17 cellular contexts compared by ENCODE assay signal in genomic region chr12:38163442-38163801, GRCh38.
A peak's percentile ranks its signal among the peaks of the same experiment; 100 is the strongest.
DNase-seq lines count a peak whose midpoint lies in the region; ATAC-seq, FAIRE-seq and TF ChIP-seq lines count a peak whose summit lies in the region.
"Had no signal": no experiment of that assay in that cellular context is flagged by ENCODE, and none has a peak within 500 bp of the region (broad histone marks: within the 10 kb centered on the region; RNA-seq: fewer than 3 reads in every experiment).

No MANE protein-coding gene starts in this region.

- H3K27ac ChIP-seq in right atrium auricular region, result no peak overlapping the region
- no peak overlapping the region for H3K27ac ChIP-seq in kidney (ENCODE audit: low read depth in 2 of 2, low read length in 2 of 2)
- H3K27ac ChIP-seq: A549, C4-2B, HL-60 had no signal

- H3K27ac Mint-ChIP-seq in stimulated activated memory B cell treated with anti-CD40 and anti-IgM and Interleukin-4, amounts not matched to agents 10 μg/mL and 1 μg/mL and 100 μg/mL, for 72 hours, result no peak overlapping the region

- peaks cover 5% of the 10 kb centered on the region for H3K9me3 Mint-ChIP-seq in stimulated activated memory B cell treated with anti-CD40 and anti-IgM and Interleukin-4, amounts not matched to agents 10 μg/mL and 1 μg/mL and 100 μg/mL, for 72 hours

- intact Hi-C loops in left cardiac atrium (cut with DNase I), result no loop called here
- intact Hi-C loops in kidney (cut with DNase I), result no loop called here

- no peaks in the 10 kb centered on the region for H3K36me3 Mint-ChIP-seq in stimulated activated memory B cell treated with anti-CD40 and anti-IgM and Interleukin-4, amounts not matched to agents 10 μg/mL and 1 μg/mL and 100 μg/mL, for 72 hours
- H3K36me3 Mint-ChIP-seq: CD4-positive, alpha-beta memory T cell had no signal

- H3K36me3 ChIP-seq in right atrium auricular region, result no peaks in the 10 kb centered on the region
- H3K36me3 ChIP-seq in kidney (ENCODE audit: control insufficient read depth in 1 of 2, insufficient read depth in 2 of 2, low read length in 2 of 2), result no peaks in the 10 kb centered on the region
- H3K36me3 ChIP-seq: BE2C, HAP-1 had no signal

- H3K27me3 Mint-ChIP-seq in stimulated activated memory B cell treated with anti-CD40 and anti-IgM and Interleukin-4, amounts not matched to agents 10 μg/mL and 1 μg/mL and 100 μg/mL, for 72 hours, result no peaks in the 10 kb centered on the region
- H3K27me3 Mint-ChIP-seq: CD4-positive, alpha-beta memory T cell had no signal

- H3K4me3 ChIP-seq in right atrium auricular region, result no peak overlapping the region
- H3K4me3 ChIP-seq in kidney (ENCODE audit: low read length in 2 of 2), result no peak overlapping the region
- H3K4me3 ChIP-seq: A549, GM12878, HAP-1 had no signal

- H3K4me1 Mint-ChIP-seq in stimulated activated memory B cell treated with anti-CD40 and anti-IgM and Interleukin-4, amounts not matched to agents 10 μg/mL and 1 μg/mL and 100 μg/mL, for 72 hours, result no peaks in the 10 kb centered on the region
- H3K4me1 Mint-ChIP-seq: CD4-positive, alpha-beta memory T cell had no signal

- DNase-seq in right atrium auricular region (ENCODE audit: low spot score) (peak; percentile 44), left cardiac atrium (no peak), kidney (peak; percentile 61), DMS153 (lab: John Stamatoyannopoulos, UW) (no peak), NCI-H446 treated with DMSO at 0.1 percent for 48 hours (lab: John Stamatoyannopoulos, UW) (no peak)
- DNase-seq: BE2C; CD4-positive, alpha-beta memory T cell; GOT3 had no signal

- no peak for FAIRE-seq in kidney (lab: Jason Lieb, UNC)
- FAIRE-seq: A549, GM12878, GM18507 had no signal

- TF ChIP-seq CTCF in right atrium auricular region (IDR thresholded peaks at IDR 0.05), result no peak
- TF ChIP-seq CTCF in kidney (IDR thresholded peaks at IDR 0.05; ENCODE audit: borderline replicate concordance, extremely low read depth, insufficient read depth), result no peak

- H3K4me3 Mint-ChIP-seq in stimulated activated memory B cell treated with anti-CD40 and anti-IgM and Interleukin-4, amounts not matched to agents 10 μg/mL and 1 μg/mL and 100 μg/mL, for 72 hours, result no peak overlapping the region

- no peaks in the 10 kb centered on the region for H3K27me3 ChIP-seq in right atrium auricular region

- ATAC-seq in left cardiac atrium (no peak), SK-N-SH treated with all-trans-retinoic acid at 6 μM for 48 hours (peak; percentile 56), HG02840 (IDR thresholded peaks at IDR 0.05; ENCODE audit: low FRiP score, unreplicated experiment) (no peak)
- ATAC-seq in stimulated activated memory B cell treated with anti-CD40 and anti-IgM and Interleukin-4, amounts not matched to agents 10 μg/mL and 1 μg/mL and 100 μg/mL, for 72 hours, result peak; percentile 14
- ATAC-seq: A549, GM12878 had no signal

- H3K4me1 ChIP-seq in right atrium auricular region, result no peaks in the 10 kb centered on the region
- no peaks in the 10 kb centered on the region for H3K4me1 ChIP-seq in kidney (ENCODE audit: control insufficient read depth in 1 of 2, insufficient read depth in 1 of 2, low read depth in 1 of 2, low read length in 2 of 2)
- H3K4me1 ChIP-seq: A549, BE2C, HAP-1 had no signal

- H3K9me3 ChIP-seq in right atrium auricular region (no peaks in the 10 kb centered on the region), kidney (ENCODE audit: control insufficient read depth in 1 of 2, low read length in 2 of 2) (no peaks in the 10 kb centered on the region)
- H3K9me3 ChIP-seq: A549, BE2C, HAP-1 had no signal

- no peak overlapping the region for H3K9ac ChIP-seq in kidney (ENCODE audit: low read length in 2 of 2)

TF ChIP-seq in SK-N-SH treated with all-trans-retinoic acid at 6 μM for 48 hours, 23 proteins besides CTCF, POLR2A, EP300 and RAD21:
- TF ChIP-seq TSHZ2 (CRISPR knock-in tag; IDR thresholded peaks at IDR 0.05), result no peak
- no peak for TF ChIP-seq ARNTL (CRISPR knock-in tag; IDR thresholded peaks at IDR 0.05; ENCODE audit: borderline replicate concordance, low read depth)

Comparison
In these comparisons a context has a peak if more than half of its experiments do, and no peak if none do; other contexts are left out.
1. DNase-seq: peak in right atrium auricular region (single experiment) and kidney (single experiment); none in left cardiac atrium (single experiment), DMS153 (single experiment) and NCI-H446 treated with DMSO at 0.1 percent for 48 hours (single experiment).
2. ATAC-seq: peak in SK-N-SH treated with all-trans-retinoic acid at 6 μM for 48 hours (single experiment) and stimulated activated memory B cell treated with anti-CD40 and anti-IgM and Interleukin-4, amounts not matched to agents 10 μg/mL and 1 μg/mL and 100 μg/mL, for 72 hours (single experiment); none in left cardiac atrium (0 of 2) and HG02840 (single experiment).